In genomic region chr9:99238331-99238730, GRCh38 we compare ENCODE assay signal across 19 cellular contexts.
"Had no signal": no experiment of that assay in that cellular context is flagged by ENCODE, and none has a peak within 500 bp of the region (broad histone marks: within the 10 kb centered on the region; RNA-seq: fewer than 3 reads in every experiment).

No MANE protein-coding gene starts in this region.

- H3K27me3 Mint-ChIP-seq: naive thymus-derived CD8-positive, alpha-beta T cell had no signal

- H3K27me3 ChIP-seq: gastrocnemius medialis, heart right ventricle, neutrophil, right atrium auricular region, sigmoid colon, stomach, transverse colon had no signal

- H3K9me3 Mint-ChIP-seq: naive thymus-derived CD8-positive, alpha-beta T cell had no signal

- DNase-seq: effector memory CD4-positive, alpha-beta T cell; gastrocnemius medialis; heart right ventricle; hypothalamus; kidney glomerular epithelial cell; mammary epithelial cell; mucosa of descending colon; naive thymus-derived CD8-positive, alpha-beta T cell; sigmoid colon; stimulated activated CD4-positive, alpha-beta T cell treated with anti-CD3 and anti-CD28 coated beads, Interleukin-2, amount 100 ng/mL, for 24 hours; stimulated activated CD4-positive, alpha-beta T cell treated with anti-CD3 and anti-CD28 coated beads, Interleukin-4, amount 100 ng/mL, for 4 hours; stomach; substantia nigra; transverse colon had no signal

- H3K27ac ChIP-seq: heart right ventricle, neutrophil, right atrium auricular region, sigmoid colon, skin epidermis, thoracic aorta, transverse colon had no signal

- H3K4me3 ChIP-seq: gastrocnemius medialis, heart right ventricle, mucosa of descending colon, right atrium auricular region, sigmoid colon, skin epidermis, stomach, thoracic aorta, transverse colon had no signal

- H3K4me1 ChIP-seq: transverse colon had no signal

- H3K36me3 ChIP-seq: gastrocnemius medialis, transverse colon had no signal

- ATAC-seq: esophagus mucosa; gastrocnemius medialis; heart right ventricle; mucosa of descending colon; naive thymus-derived CD8-positive, alpha-beta T cell had no signal

- H3K4me3 Mint-ChIP-seq: naive thymus-derived CD8-positive, alpha-beta T cell had no signal

- H3K9me3 ChIP-seq: gastrocnemius medialis, heart right ventricle, mucosa of descending colon, neutrophil, right atrium auricular region, sigmoid colon, stomach, thoracic aorta, transverse colon had no signal
